In genomic region chr6:149061933-149062332, GRCh38 we compare ENCODE assay signal across 1 cellular context.
TF ChIP-seq lines count a peak whose summit lies in the region.

No MANE protein-coding gene starts in this region.

TF ChIP-seq in A549, 52 proteins besides CTCF, POLR2A, EP300 and RAD21 (continued from another document):
- no peak for TF ChIP-seq FOXS1 (CRISPR knock-in tag; IDR thresholded peaks at IDR 0.05)
- no peak for TF ChIP-seq HOXA7 (CRISPR knock-in tag; IDR thresholded peaks at IDR 0.05)
- TF ChIP-seq SREBF2 (IDR thresholded peaks at IDR 0.05): no peak
- no peak for TF ChIP-seq MAX (IDR thresholded peaks at IDR 0.05)
- TF ChIP-seq NPAS2 (CRISPR knock-in tag; IDR thresholded peaks at IDR 0.05; ENCODE audit: borderline replicate concordance): no peak
- no peak for TF ChIP-seq TP53 (CRISPR knock-in tag; IDR thresholded peaks at IDR 0.05)
- no peak for TF ChIP-seq USF2 (IDR thresholded peaks at IDR 0.05)
- no peak for TF ChIP-seq NR3C1 (IDR thresholded peaks at IDR 0.05)
- no peak for TF ChIP-seq REST (IDR thresholded peaks at IDR 0.05)
